Comparison of ENCODE assay signal across 31 cellular contexts in the genomic region with DNA sequence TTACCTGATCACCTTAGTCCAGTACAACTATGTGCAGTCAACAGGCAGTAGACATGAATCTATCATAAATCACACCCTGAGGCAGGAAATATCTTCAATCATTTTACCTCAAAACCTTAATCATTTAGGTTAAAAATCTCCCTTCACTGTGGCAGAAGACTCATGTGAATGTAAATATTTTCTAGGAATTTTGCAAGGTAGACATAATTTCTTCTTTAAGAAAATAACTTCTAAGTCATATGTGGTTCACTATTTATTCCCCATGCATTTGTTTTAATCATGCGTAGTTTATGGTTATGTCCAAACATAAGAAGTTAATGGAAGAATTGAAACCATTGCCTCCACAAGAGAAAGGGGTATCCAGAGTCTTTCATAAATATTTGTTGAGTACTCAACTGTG.
"Had no signal": no experiment of that assay in that cellular context is flagged by ENCODE, and none has a peak within 500 bp of the region (broad histone marks: within the 10 kb centered on the region; RNA-seq: fewer than 3 reads in every experiment).

No MANE protein-coding gene starts in this region.

- H3K27ac Mint-ChIP-seq: activated B cell treated with CpG ODN at 0.5 μM for 24 hours; activated CD8-positive, alpha-beta T cell treated with anti-CD3 and anti-CD28 coated beads for 36 hours; activated naive CD8-positive, alpha-beta T cell; activated T-helper 17 cell treated with anti-CD3 and anti-CD28 coated beads, Interleukin-2, amount 50 U/mL, for 72 hours; dendritic cell treated with granulocyte-macrophage colony-stimulating factor and Interleukin-4, amounts not matched to agents 40 ng/mL and 50 ng/mL, for 4 days; endodermal cell; T-helper 17 cell; T-helper 2 cell treated with Interferon-gamma antibody and Interleukin-4, amounts not matched to agents 5 μg/mL and 100 μg/mL, for 36 hours had no signal

- ATAC-seq: activated CD4-positive, CD25-positive, alpha-beta regulatory T cell treated with anti-CD3 and anti-CD28 coated beads, Interleukin-2, amount 50 U/mL, for 24 hours; activated CD8-positive, alpha-beta T cell treated with anti-CD3 and anti-CD28 coated beads for 36 hours; activated T-cell treated with anti-CD3 and anti-CD28 coated beads, Interleukin-2, amount 50 U/mL, for 4 hours; activated T-helper 17 cell treated with anti-CD3 and anti-CD28 coated beads, Interleukin-2, amount 50 U/mL, for 72 hours; esophagus mucosa; gastroesophageal sphincter; heart right ventricle; T-helper 17 cell had no signal

- H3K27me3 Mint-ChIP-seq: activated naive CD8-positive, alpha-beta T cell; dendritic cell treated with granulocyte-macrophage colony-stimulating factor and Interleukin-4, amounts not matched to agents 40 ng/mL and 50 ng/mL, for 4 days had no signal

- H3K27ac ChIP-seq: brain microvascular endothelial cell, coronary artery, dorsolateral prefrontal cortex, gastroesophageal sphincter, heart right ventricle, WERI-Rb-1 had no signal

- DNase-seq: activated B cell treated with CpG ODN at 0.5 μM for 24 hours; activated CD4-positive, alpha-beta T cell treated with anti-CD3 and anti-CD28 coated beads for 48 hours; activated CD4-positive, alpha-beta T cell treated with anti-CD3 and anti-CD28 coated beads, Interleukin-2, amount 50 U/mL, for 1 hour; activated CD4-positive, alpha-beta T cell treated with anti-CD3 and anti-CD28 coated beads, Interleukin-2, amount 50 U/mL, for 48 hours; activated CD8-positive, alpha-beta memory T cell treated with anti-CD3 and anti-CD28 coated beads for 24 hours; activated CD8-positive, alpha-beta T cell treated with anti-CD3 and anti-CD28 coated beads for 36 hours; activated effector memory CD4-positive, alpha-beta T cell treated with Interleukin-2 at 50 U/mL for 16 hours; activated gamma-delta T cell treated with Interleukin-2 at 50 U/mL for 16 hours; activated naive CD4-positive, alpha-beta T cell treated with anti-CD3 and anti-CD28 coated beads, Interleukin-2, amount 50 U/mL, for 16 hours; activated naive CD4-positive, alpha-beta T cell treated with Interleukin-2 at 50 U/mL for 16 hours; activated T-cell treated with anti-CD3 and anti-CD28 coated beads, Interleukin-2, amount 50 U/mL, for 4 hours; amniotic stem cell; anterior cingulate cortex; brain microvascular endothelial cell; dorsolateral prefrontal cortex; effector memory CD4-positive, alpha-beta T cell; endodermal cell; foreskin melanocyte; heart right ventricle; T-helper 17 cell; T1000; WERI-Rb-1 had no signal

- H3K4me3 ChIP-seq: coronary artery, dorsolateral prefrontal cortex, gastroesophageal sphincter, heart right ventricle had no signal

- H3K4me3 Mint-ChIP-seq: activated B cell treated with CpG ODN at 0.5 μM for 24 hours; activated CD8-positive, alpha-beta T cell treated with anti-CD3 and anti-CD28 coated beads for 36 hours; activated naive CD8-positive, alpha-beta T cell; activated T-cell treated with anti-CD3 and anti-CD28 coated beads, Interleukin-2, amount 50 U/mL, for 4 hours; activated T-helper 17 cell treated with anti-CD3 and anti-CD28 coated beads, Interleukin-2, amount 50 U/mL, for 72 hours; central memory CD8-positive, alpha-beta T cell; dendritic cell treated with granulocyte-macrophage colony-stimulating factor and Interleukin-4, amounts not matched to agents 40 ng/mL and 50 ng/mL, for 4 days; endodermal cell; T-helper 17 cell; T-helper 2 cell treated with Interferon-gamma antibody and Interleukin-4, amounts not matched to agents 5 μg/mL and 100 μg/mL, for 36 hours had no signal

- H3K4me1 ChIP-seq: gastroesophageal sphincter, heart right ventricle had no signal

- H3K9me3 Mint-ChIP-seq: activated B cell treated with CpG ODN at 0.5 μM for 24 hours; activated CD8-positive, alpha-beta T cell treated with anti-CD3 and anti-CD28 coated beads for 36 hours; activated T-cell treated with anti-CD3 and anti-CD28 coated beads, Interleukin-2, amount 50 U/mL, for 4 hours; activated T-helper 17 cell treated with anti-CD3 and anti-CD28 coated beads, Interleukin-2, amount 50 U/mL, for 72 hours; central memory CD8-positive, alpha-beta T cell; dendritic cell treated with granulocyte-macrophage colony-stimulating factor and Interleukin-4, amounts not matched to agents 40 ng/mL and 50 ng/mL, for 4 days; T-helper 2 cell treated with Interferon-gamma antibody and Interleukin-4, amounts not matched to agents 5 μg/mL and 100 μg/mL, for 36 hours had no signal

- H3K9me3 ChIP-seq: gastroesophageal sphincter, heart right ventricle had no signal

- H3K27me3 ChIP-seq: brain microvascular endothelial cell, dorsolateral prefrontal cortex, gastroesophageal sphincter, heart right ventricle had no signal

- H3K36me3 Mint-ChIP-seq: activated naive CD8-positive, alpha-beta T cell had no signal

- H3K4me1 Mint-ChIP-seq: activated B cell treated with CpG ODN at 0.5 μM for 24 hours; activated T-helper 17 cell treated with anti-CD3 and anti-CD28 coated beads, Interleukin-2, amount 50 U/mL, for 72 hours; central memory CD8-positive, alpha-beta T cell; endodermal cell; T-helper 17 cell had no signal

- H3K36me3 ChIP-seq: brain microvascular endothelial cell, gastroesophageal sphincter, heart right ventricle, WERI-Rb-1 had no signal
